ENCODE assay signal across 19 cellular contexts in the genomic region with DNA sequence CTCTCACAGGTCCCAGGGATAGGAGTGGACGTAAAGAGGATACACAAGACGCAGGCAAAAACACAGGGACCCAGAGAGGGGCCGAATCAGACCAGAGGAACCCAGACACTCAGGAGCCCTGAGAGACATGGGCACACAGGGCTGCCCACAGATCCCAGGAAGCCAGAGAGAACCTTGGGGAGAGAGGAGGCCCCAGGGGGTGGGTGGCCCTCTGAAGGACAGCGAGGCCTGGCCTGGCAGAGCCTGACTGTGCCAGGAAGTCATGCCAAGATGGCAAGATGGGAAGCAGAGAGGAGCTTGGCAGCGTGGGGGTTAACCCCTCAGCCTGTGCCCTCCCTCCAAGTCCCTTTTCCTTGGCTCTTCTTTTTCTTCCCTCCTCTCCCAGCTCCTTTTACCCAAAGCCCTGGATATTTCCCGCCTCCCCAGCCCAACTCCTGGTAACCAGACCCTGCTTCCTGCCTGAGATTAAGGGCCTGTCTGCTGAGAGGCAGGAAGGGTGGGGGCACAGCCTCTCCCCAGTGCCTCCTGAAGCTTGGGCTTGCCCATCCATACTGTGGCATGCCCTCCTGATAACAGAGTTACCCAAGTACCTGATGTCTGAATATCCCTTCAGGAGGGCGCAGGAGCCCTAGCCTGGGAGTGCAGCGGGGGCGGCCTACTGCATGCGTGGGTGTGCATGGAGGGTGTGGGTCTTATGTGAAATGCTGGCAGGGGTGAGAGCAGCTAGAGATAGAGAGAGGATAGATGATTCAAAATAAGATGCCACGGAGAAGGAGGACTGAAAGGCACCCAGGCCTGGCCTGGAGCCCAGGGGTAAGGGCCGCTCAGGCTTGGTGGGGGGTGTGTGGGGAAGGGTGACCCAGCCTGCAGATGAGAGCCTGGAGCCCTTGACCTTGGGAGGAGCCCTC. TPM values are rescaled to one million over a fixed set of nuclear protein-coding genes. Genes with fewer than 3 reads are reported as not detected.
DNase-seq lines count a peak whose midpoint lies in the region; ATAC-seq and TF ChIP-seq lines count a peak whose summit lies in the region.
"Had no signal": no experiment of that assay in that cellular context is flagged by ENCODE, and none has a peak within 500 bp of the region (broad histone marks: within the 10 kb centered on the region; RNA-seq: fewer than 3 reads in every experiment).

No MANE protein-coding gene starts in this region.

- TF ChIP-seq POLR2A in prostate gland (IDR thresholded peaks at IDR 0.05) (no peak), lower leg skin (IDR thresholded peaks at IDR 0.05) (no peak)

- no peak for ATAC-seq in CD4-positive, alpha-beta T cell (ENCODE audit: poor library complexity)
- peak; percentile 61 for ATAC-seq in WTC11
- ATAC-seq in lower lobe of right lung = peak in 1 of 2 donors; percentile 8
- ATAC-seq in HG03159 (IDR thresholded peaks at IDR 0.05; ENCODE audit: unreplicated experiment) = no peak
- ATAC-seq: body of pancreas, GM12878 had no signal

- no peaks in the 10 kb centered on the region for H3K9me3 Mint-ChIP-seq in activated CD4-positive, alpha-beta T cell treated with anti-CD3 and anti-CD28 coated beads, Interleukin-2, amount 10 ng/mL, durations not matched to agents 24 days and 14 days
- H3K9me3 Mint-ChIP-seq in CD4-positive, alpha-beta T cell = no peaks in the 10 kb centered on the region
- no peaks in the 10 kb centered on the region for H3K9me3 Mint-ChIP-seq in WTC11
- H3K9me3 Mint-ChIP-seq: dendritic cell treated with granulocyte-macrophage colony-stimulating factor and Interleukin-4, amounts not matched to agents 40 ng/mL and 50 ng/mL, for 4 days; memory B cell had no signal

- no peak for DNase-seq in activated CD4-positive, alpha-beta T cell treated with anti-CD3 and anti-CD28 coated beads, Interleukin-2, amount 10 ng/mL, durations not matched to agents 24 days and 14 days
- DNase-seq in activated CD4-positive, alpha-beta T cell treated with anti-CD3 and anti-CD28 coated beads for 1 hour = no peak
- no peak for DNase-seq in CD4-positive, alpha-beta T cell
- DNase-seq in WTC11 (ENCODE audit: low spot score) (no peak), lower lobe of right lung (peak; percentile 16), prostate gland (ENCODE audit: low spot score) (no peak), lower leg skin (ENCODE audit: low spot score in 2 of 2) (no peak)
- DNase-seq: body of pancreas; KBM-7; NCI-H2171 treated with DMSO at 0.1 percent for 48 hours; NK-92 treated with Interleukin-12 subunit alpha and Interleukin-12 subunit beta, amount 100 ng/mL, for 24 hours; retina; T-helper 2 cell had no signal

- H3K36me3 Mint-ChIP-seq in activated CD4-positive, alpha-beta T cell treated with anti-CD3 and anti-CD28 coated beads, Interleukin-2, amount 10 ng/mL, durations not matched to agents 24 days and 14 days (ENCODE audit: low read depth) = no peaks in the 10 kb centered on the region
- H3K36me3 Mint-ChIP-seq in CD4-positive, alpha-beta T cell (ENCODE audit: low read depth) = no peaks in the 10 kb centered on the region
- H3K36me3 Mint-ChIP-seq in WTC11 = no peaks in the 10 kb centered on the region
- H3K36me3 Mint-ChIP-seq: memory B cell had no signal

- peaks cover 76% of the 10 kb centered on the region for H3K4me1 Mint-ChIP-seq in activated CD4-positive, alpha-beta T cell treated with anti-CD3 and anti-CD28 coated beads, Interleukin-2, amount 10 ng/mL, durations not matched to agents 24 days and 14 days
- peaks cover 13% of the 10 kb centered on the region for H3K4me1 Mint-ChIP-seq in CD4-positive, alpha-beta T cell (ENCODE audit: low read depth)
- peaks cover 8% of the 10 kb centered on the region for H3K4me1 Mint-ChIP-seq in WTC11

- POLR2A ChIA-PET in CD4-positive, alpha-beta T cell (lab: Charles Lee) = no interaction called here
- POLR2A ChIA-PET in WTC11 (lab: Charles Lee) = no interaction called here

- WGBS in prostate gland = 84% methylated on average over 12 of the region's 12 CpGs
- WGBS in lower leg skin, 2 donors = 75 to 85% methylated on average over 12 of the region's 12 CpGs

- H3K27ac ChIP-seq in CD4-positive, alpha-beta T cell (ENCODE audit: low read depth, low read length) = no peak overlapping the region
- H3K27ac ChIP-seq in lower lobe of right lung = no peak overlapping the region
- no peak overlapping the region for H3K27ac ChIP-seq in prostate gland
- H3K27ac ChIP-seq: body of pancreas, vagina had no signal

- no peak overlapping the region for H3K4me3 ChIP-seq in lower lobe of right lung
- no peak overlapping the region for H3K4me3 ChIP-seq in prostate gland
- H3K4me3 ChIP-seq in lower leg skin (ENCODE audit: low read depth, poor library complexity, severe bottlenecking) = no peak overlapping the region
- H3K4me3 ChIP-seq: body of pancreas, GM12878, vagina had no signal

- H3K4me3 Mint-ChIP-seq in activated CD4-positive, alpha-beta T cell treated with anti-CD3 and anti-CD28 coated beads, Interleukin-2, amount 10 ng/mL, durations not matched to agents 24 days and 14 days = no peak overlapping the region
- peak overlapping the region; percentile 20 for H3K4me3 Mint-ChIP-seq in CD4-positive, alpha-beta T cell
- no peak overlapping the region for H3K4me3 Mint-ChIP-seq in WTC11
- H3K4me3 Mint-ChIP-seq: dendritic cell treated with granulocyte-macrophage colony-stimulating factor and Interleukin-4, amounts not matched to agents 40 ng/mL and 50 ng/mL, for 4 days; memory B cell had no signal

- CTCF ChIA-PET in CD4-positive, alpha-beta T cell (lab: Charles Lee) = interaction anchor here (0.6 kb wide), 1 partner anchor 27 kb away, joined by 4 read pairs; no protein-coding TSS in a partner anchor
- CTCF ChIA-PET in WTC11 (lab: Charles Lee) = interaction anchor here (0.6 to 0.7 kb wide), 2 partner anchors 15 to 26 kb away, joined by 3 read pairs; no protein-coding TSS in a partner anchor

- H3K9me3 ChIP-seq in CD4-positive, alpha-beta T cell (ENCODE audit: control insufficient read depth, low read length) = no peaks in the 10 kb centered on the region
- no peaks in the 10 kb centered on the region for H3K9me3 ChIP-seq in lower lobe of right lung
- H3K9me3 ChIP-seq in prostate gland = no peaks in the 10 kb centered on the region
- H3K9me3 ChIP-seq: body of pancreas, Caco-2, vagina had no signal

- H3K27ac Mint-ChIP-seq in activated CD4-positive, alpha-beta T cell treated with anti-CD3 and anti-CD28 coated beads, Interleukin-2, amount 10 ng/mL, durations not matched to agents 24 days and 14 days = peak overlapping the region; percentile 46
- no peak overlapping the region for H3K27ac Mint-ChIP-seq in CD4-positive, alpha-beta T cell
- no peak overlapping the region for H3K27ac Mint-ChIP-seq in WTC11
- H3K27ac Mint-ChIP-seq: dendritic cell treated with granulocyte-macrophage colony-stimulating factor and Interleukin-4, amounts not matched to agents 40 ng/mL and 50 ng/mL, for 4 days; memory B cell had no signal

- peaks cover under 1% of the 10 kb centered on the region for H3K4me1 ChIP-seq in lower lobe of right lung
- no peaks in the 10 kb centered on the region for H3K4me1 ChIP-seq in prostate gland (replicated peaks)
- H3K4me1 ChIP-seq: body of pancreas, Caco-2 had no signal

- no peaks in the 10 kb centered on the region for H3K27me3 ChIP-seq in CD4-positive, alpha-beta T cell (ENCODE audit: control insufficient read depth, insufficient read depth, low read length)
- H3K27me3 ChIP-seq in lower lobe of right lung (ENCODE audit: low read depth) (peaks cover 48% of the 10 kb centered on the region), prostate gland (replicated peaks; ENCODE audit: insufficient read depth) (peaks cover 7% of the 10 kb centered on the region)
- H3K27me3 ChIP-seq: vagina had no signal

- no peak for TF ChIP-seq CTCF in CD4-positive, alpha-beta T cell (IDR thresholded peaks at IDR 0.05)
- TF ChIP-seq CTCF in WTC11 (IDR thresholded peaks at IDR 0.05) (no peak), lower lobe of right lung (IDR thresholded peaks at IDR 0.05) (no peak), prostate gland (IDR thresholded peaks at IDR 0.05) (no peak), lower leg skin (IDR thresholded peaks at IDR 0.05) (no peak)

- no peaks in the 10 kb centered on the region for H3K27me3 Mint-ChIP-seq in activated CD4-positive, alpha-beta T cell treated with anti-CD3 and anti-CD28 coated beads, Interleukin-2, amount 10 ng/mL, durations not matched to agents 24 days and 14 days
- H3K27me3 Mint-ChIP-seq in CD4-positive, alpha-beta T cell = peaks cover 17% of the 10 kb centered on the region
- H3K27me3 Mint-ChIP-seq in WTC11 (ENCODE audit: low read depth) = peaks cover 42% of the 10 kb centered on the region

- intact Hi-C loops in activated CD4-positive, alpha-beta T cell treated with anti-CD3 and anti-CD28 coated beads, Interleukin-2, amount 10 ng/mL, durations not matched to agents 24 days and 14 days (cut with micrococcal nuclease) = no loop called here
- intact Hi-C loops in CD4-positive, alpha-beta T cell (cut with DNase I, micrococcal nuclease) = no loop called here
- intact Hi-C loops in lower lobe of right lung (cut with DNase I) (no loop called here), prostate gland (cut with DNase I) (no loop called here), lower leg skin (cut with DNase I; ENCODE audit: low total_unique reads) (no loop called here)

- no peaks in the 10 kb centered on the region for H3K36me3 ChIP-seq in lower lobe of right lung
- H3K36me3 ChIP-seq in prostate gland = no peaks in the 10 kb centered on the region
- H3K36me3 ChIP-seq: vagina had no signal

TF ChIP-seq in WTC11, 78 proteins besides CTCF, POLR2A, EP300 and RAD21 (continues in another document):
- no peak for TF ChIP-seq CBFB (CRISPR knock-in tag; IDR thresholded peaks at IDR 0.05; ENCODE audit: low read depth)

RNA-seq across cellular contexts. Expression of a gene that starts 6.0 kb away (rescaled TPM):
- total RNA-seq in activated CD4-positive, alpha-beta T cell treated with anti-CD3 and anti-CD28 coated beads, Interleukin-2, amount 10 ng/mL, durations not matched to agents 24 days and 14 days = 63.0 and 66.4 TPM in 2 replicates
- total RNA-seq in CD4-positive, alpha-beta T cell = 10 to 100 TPM; 10.6 to 12.3 TPM
- total RNA-seq in WTC11 (2021) = 0.15 to 0.18 TPM in 2 of 3 replicates, not detected in the other
- total RNA-seq in lower lobe of right lung = 3.6 TPM
- under 1 TPM; 0.27 to 0.45 TPM for total RNA-seq in prostate gland
- total RNA-seq in lower leg skin = 1 to 10 TPM in 2 of 4 donors, under 1 TPM in 1, not detected in 1; 0.12 to 1.9 (median 1.2) TPM
- total RNA-seq: Caco-2 had no signal

RNA-seq across cellular contexts. Expression of a gene that starts 33.1 kb away (rescaled TPM):
- 9.3 and 10.9 TPM in 2 replicates for total RNA-seq in activated CD4-positive, alpha-beta T cell treated with anti-CD3 and anti-CD28 coated beads, Interleukin-2, amount 10 ng/mL, durations not matched to agents 24 days and 14 days
- 1 to 10 TPM; 2.4 to 3.0 TPM for total RNA-seq in CD4-positive, alpha-beta T cell
- total RNA-seq in WTC11 (2021) = 14.7 to 17.4 TPM (median 15.8 TPM) in 3 replicates
- 8.3 TPM for total RNA-seq in lower lobe of right lung
- total RNA-seq in prostate gland = 10 to 100 TPM in 1 of 2 donors, 1 to 10 TPM in 1; 9.5 to 15.3 TPM
- 10 to 100 TPM in 2 of 4 donors, 1 to 10 TPM in 2; 7.1 to 14.7 (median 9.3) TPM for total RNA-seq in lower leg skin
